Comparison of ENCODE assay signal across 1 cellular context in the genomic region with DNA sequence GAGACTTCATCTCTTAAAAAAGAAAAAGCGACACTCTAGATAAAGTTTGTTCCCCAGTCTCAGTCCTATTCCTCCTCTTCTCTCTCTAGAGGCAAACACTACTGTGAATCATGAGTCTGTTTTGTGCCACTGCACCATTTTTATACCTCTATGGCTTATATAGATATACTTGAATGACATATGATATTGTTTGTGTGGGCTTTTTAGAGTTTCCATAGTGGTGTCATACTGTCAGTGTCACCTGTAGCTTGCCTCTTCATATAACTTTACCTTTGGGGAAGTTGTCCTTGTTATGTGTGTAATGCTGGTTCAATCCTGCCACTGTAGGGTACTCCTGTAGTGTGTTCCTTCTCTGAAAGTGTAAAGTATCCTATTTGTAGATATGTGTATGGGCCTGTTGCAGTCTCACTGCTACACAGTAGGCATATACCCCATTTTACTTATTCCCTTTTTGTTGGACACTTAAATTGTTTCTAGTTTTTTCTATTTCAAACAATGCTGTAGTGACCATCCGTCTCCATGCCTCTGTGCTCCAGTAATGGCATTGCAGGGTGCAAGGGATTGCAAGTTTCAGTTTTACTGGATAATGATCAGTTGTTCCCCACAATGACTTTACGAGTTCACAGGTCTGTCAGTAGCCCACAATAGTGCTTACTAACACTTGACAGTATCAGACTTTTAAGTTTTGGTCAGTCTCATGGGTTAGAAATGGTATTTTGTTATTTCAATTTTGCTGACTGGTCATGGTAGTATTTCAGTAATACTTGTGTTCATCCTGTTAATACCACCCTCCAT.
A peak's percentile ranks its signal among the peaks of the same experiment; 100 is the strongest.
TF ChIP-seq lines count a peak whose summit lies in the region.

No MANE protein-coding gene starts in this region.

TF ChIP-seq in K562, 482 proteins besides CTCF, POLR2A, EP300 and RAD21 (continued from another document and continues in another):
- TF ChIP-seq, protein P1, sequence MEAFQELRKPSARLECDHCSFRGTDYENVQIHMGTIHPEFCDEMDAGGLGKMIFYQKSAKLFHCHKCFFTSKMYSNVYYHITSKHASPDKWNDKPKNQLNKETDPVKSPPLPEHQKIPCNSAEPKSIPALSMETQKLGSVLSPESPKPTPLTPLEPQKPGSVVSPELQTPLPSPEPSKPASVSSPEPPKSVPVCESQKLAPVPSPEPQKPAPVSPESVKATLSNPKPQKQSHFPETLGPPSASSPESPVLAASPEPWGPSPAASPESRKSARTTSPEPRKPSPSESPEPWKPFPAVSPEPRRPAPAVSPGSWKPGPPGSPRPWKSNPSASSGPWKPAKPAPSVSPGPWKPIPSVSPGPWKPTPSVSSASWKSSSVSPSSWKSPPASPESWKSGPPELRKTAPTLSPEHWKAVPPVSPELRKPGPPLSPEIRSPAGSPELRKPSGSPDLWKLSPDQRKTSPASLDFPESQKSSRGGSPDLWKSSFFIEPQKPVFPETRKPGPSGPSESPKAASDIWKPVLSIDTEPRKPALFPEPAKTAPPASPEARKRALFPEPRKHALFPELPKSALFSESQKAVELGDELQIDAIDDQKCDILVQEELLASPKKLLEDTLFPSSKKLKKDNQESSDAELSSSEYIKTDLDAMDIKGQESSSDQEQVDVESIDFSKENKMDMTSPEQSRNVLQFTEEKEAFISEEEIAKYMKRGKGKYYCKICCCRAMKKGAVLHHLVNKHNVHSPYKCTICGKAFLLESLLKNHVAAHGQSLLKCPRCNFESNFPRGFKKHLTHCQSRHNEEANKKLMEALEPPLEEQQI (IDR thresholded peaks at IDR 0.05): peak; percentile 37
- TF ChIP-seq, protein P2, sequence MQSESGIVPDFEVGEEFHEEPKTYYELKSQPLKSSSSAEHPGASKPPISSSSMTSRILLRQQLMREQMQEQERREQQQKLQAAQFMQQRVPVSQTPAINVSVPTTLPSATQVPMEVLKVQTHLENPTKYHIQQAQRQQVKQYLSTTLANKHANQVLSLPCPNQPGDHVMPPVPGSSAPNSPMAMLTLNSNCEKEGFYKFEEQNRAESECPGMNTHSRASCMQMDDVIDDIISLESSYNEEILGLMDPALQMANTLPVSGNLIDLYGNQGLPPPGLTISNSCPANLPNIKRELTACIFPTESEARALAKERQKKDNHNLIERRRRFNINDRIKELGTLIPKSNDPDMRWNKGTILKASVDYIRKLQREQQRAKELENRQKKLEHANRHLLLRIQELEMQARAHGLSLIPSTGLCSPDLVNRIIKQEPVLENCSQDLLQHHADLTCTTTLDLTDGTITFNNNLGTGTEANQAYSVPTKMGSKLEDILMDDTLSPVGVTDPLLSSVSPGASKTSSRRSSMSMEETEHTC (IDR thresholded peaks at IDR 0.05): no peak
- TF ChIP-seq GTF2E2 (tag; IDR thresholded peaks at IDR 0.05) (no peak), SIN3B (IDR thresholded peaks at IDR 0.05; ENCODE audit: low read depth) (no peak), POLR2AphosphoS5 (IDR thresholded peaks at IDR 0.05; ENCODE audit: control insufficient read depth, insufficient read depth, low read depth, low read length) (no peak), DMBX1 (CRISPR knock-in tag; IDR thresholded peaks at IDR 0.05; ENCODE audit: borderline replicate concordance) (0 out of 2 replicates have a peak, but pooled peaks have one; percentile 30), E2F1 (CRISPR knock-in tag; IDR thresholded peaks at IDR 0.05) (no peak), MAZ (CRISPR knock-in tag; conservative IDR thresholded peaks at IDR 0.05 in 1 of 2, IDR thresholded peaks at IDR 0.05 in 1 of 2) (0 out of 4 replicates have a peak, but pooled peaks of 1 of the 2 experiments have one; percentile 53), HDAC3 (IDR thresholded peaks at IDR 0.05; ENCODE audit: borderline replicate concordance, partially characterized antibody) (no peak), ZNF217 (CRISPR knock-in tag; IDR thresholded peaks at IDR 0.05) (no peak), HCFC1 (IDR thresholded peaks at IDR 0.05; ENCODE audit: low read depth, low read length) (no peak), GATAD2B (IDR thresholded peaks at IDR 0.05; ENCODE audit: borderline replicate concordance) (peak; percentile 66), ZEB2 (IDR thresholded peaks at IDR 0.05) (no peak), MED1 (CRISPR knock-in tag; IDR thresholded peaks at IDR 0.05; ENCODE audit: borderline replicate concordance) (no peak), ZNF717 (CRISPR knock-in tag; IDR thresholded peaks at IDR 0.05) (0 out of 2 replicates have a peak, but pooled peaks have one; percentile 17), TBP (optimal IDR thresholded peaks at IDR 0.05; ENCODE audit: low read depth, low read length) (no peak), RFX1 (IDR thresholded peaks at IDR 0.05) (no peak), PTTG1 (tag; IDR thresholded peaks at IDR 0.05; ENCODE audit: low read depth) (no peak), HMBOX1 (IDR thresholded peaks at IDR 0.05) (peak; percentile 98), PHTF2 (CRISPR knock-in tag; IDR thresholded peaks at IDR 0.05) (0 out of 2 replicates have a peak, but pooled peaks have one; percentile 49), ARNT (IDR thresholded peaks at IDR 0.05) (peak in 1 of 2 experiments; percentile 18; a peak in 1 of 4 replicates), SMAD2 (IDR thresholded peaks at IDR 0.05; ENCODE audit: low read depth, low read length) (no peak), JUNB (CRISPR knock-in tag; conservative IDR thresholded peaks at IDR 0.05) (no peak), ELK3 (CRISPR knock-in tag; IDR thresholded peaks at IDR 0.05) (no peak), ZNF134 (CRISPR knock-in tag; conservative IDR thresholded peaks at IDR 0.05) (no peak)
- TF ChIP-seq, protein P3, sequence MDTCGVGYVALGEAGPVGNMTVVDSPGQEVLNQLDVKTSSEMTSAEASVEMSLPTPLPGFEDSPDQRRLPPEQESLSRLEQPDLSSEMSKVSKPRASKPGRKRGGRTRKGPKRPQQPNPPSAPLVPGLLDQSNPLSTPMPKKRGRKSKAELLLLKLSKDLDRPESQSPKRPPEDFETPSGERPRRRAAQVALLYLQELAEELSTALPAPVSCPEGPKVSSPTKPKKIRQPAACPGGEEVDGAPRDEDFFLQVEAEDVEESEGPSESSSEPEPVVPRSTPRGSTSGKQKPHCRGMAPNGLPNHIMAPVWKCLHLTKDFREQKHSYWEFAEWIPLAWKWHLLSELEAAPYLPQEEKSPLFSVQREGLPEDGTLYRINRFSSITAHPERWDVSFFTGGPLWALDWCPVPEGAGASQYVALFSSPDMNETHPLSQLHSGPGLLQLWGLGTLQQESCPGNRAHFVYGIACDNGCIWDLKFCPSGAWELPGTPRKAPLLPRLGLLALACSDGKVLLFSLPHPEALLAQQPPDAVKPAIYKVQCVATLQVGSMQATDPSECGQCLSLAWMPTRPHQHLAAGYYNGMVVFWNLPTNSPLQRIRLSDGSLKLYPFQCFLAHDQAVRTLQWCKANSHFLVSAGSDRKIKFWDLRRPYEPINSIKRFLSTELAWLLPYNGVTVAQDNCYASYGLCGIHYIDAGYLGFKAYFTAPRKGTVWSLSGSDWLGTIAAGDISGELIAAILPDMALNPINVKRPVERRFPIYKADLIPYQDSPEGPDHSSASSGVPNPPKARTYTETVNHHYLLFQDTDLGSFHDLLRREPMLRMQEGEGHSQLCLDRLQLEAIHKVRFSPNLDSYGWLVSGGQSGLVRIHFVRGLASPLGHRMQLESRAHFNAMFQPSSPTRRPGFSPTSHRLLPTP (IDR thresholded peaks at IDR 0.05; ENCODE audit: borderline replicate concordance, extremely low read depth, insufficient read length): no peak
- TF ChIP-seq, protein P4, sequence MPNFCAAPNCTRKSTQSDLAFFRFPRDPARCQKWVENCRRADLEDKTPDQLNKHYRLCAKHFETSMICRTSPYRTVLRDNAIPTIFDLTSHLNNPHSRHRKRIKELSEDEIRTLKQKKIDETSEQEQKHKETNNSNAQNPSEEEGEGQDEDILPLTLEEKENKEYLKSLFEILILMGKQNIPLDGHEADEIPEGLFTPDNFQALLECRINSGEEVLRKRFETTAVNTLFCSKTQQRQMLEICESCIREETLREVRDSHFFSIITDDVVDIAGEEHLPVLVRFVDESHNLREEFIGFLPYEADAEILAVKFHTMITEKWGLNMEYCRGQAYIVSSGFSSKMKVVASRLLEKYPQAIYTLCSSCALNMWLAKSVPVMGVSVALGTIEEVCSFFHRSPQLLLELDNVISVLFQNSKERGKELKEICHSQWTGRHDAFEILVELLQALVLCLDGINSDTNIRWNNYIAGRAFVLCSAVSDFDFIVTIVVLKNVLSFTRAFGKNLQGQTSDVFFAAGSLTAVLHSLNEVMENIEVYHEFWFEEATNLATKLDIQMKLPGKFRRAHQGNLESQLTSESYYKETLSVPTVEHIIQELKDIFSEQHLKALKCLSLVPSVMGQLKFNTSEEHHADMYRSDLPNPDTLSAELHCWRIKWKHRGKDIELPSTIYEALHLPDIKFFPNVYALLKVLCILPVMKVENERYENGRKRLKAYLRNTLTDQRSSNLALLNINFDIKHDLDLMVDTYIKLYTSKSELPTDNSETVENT (CRISPR knock-in tag; IDR thresholded peaks at IDR 0.05): no peak
- TF ChIP-seq, protein P5, sequence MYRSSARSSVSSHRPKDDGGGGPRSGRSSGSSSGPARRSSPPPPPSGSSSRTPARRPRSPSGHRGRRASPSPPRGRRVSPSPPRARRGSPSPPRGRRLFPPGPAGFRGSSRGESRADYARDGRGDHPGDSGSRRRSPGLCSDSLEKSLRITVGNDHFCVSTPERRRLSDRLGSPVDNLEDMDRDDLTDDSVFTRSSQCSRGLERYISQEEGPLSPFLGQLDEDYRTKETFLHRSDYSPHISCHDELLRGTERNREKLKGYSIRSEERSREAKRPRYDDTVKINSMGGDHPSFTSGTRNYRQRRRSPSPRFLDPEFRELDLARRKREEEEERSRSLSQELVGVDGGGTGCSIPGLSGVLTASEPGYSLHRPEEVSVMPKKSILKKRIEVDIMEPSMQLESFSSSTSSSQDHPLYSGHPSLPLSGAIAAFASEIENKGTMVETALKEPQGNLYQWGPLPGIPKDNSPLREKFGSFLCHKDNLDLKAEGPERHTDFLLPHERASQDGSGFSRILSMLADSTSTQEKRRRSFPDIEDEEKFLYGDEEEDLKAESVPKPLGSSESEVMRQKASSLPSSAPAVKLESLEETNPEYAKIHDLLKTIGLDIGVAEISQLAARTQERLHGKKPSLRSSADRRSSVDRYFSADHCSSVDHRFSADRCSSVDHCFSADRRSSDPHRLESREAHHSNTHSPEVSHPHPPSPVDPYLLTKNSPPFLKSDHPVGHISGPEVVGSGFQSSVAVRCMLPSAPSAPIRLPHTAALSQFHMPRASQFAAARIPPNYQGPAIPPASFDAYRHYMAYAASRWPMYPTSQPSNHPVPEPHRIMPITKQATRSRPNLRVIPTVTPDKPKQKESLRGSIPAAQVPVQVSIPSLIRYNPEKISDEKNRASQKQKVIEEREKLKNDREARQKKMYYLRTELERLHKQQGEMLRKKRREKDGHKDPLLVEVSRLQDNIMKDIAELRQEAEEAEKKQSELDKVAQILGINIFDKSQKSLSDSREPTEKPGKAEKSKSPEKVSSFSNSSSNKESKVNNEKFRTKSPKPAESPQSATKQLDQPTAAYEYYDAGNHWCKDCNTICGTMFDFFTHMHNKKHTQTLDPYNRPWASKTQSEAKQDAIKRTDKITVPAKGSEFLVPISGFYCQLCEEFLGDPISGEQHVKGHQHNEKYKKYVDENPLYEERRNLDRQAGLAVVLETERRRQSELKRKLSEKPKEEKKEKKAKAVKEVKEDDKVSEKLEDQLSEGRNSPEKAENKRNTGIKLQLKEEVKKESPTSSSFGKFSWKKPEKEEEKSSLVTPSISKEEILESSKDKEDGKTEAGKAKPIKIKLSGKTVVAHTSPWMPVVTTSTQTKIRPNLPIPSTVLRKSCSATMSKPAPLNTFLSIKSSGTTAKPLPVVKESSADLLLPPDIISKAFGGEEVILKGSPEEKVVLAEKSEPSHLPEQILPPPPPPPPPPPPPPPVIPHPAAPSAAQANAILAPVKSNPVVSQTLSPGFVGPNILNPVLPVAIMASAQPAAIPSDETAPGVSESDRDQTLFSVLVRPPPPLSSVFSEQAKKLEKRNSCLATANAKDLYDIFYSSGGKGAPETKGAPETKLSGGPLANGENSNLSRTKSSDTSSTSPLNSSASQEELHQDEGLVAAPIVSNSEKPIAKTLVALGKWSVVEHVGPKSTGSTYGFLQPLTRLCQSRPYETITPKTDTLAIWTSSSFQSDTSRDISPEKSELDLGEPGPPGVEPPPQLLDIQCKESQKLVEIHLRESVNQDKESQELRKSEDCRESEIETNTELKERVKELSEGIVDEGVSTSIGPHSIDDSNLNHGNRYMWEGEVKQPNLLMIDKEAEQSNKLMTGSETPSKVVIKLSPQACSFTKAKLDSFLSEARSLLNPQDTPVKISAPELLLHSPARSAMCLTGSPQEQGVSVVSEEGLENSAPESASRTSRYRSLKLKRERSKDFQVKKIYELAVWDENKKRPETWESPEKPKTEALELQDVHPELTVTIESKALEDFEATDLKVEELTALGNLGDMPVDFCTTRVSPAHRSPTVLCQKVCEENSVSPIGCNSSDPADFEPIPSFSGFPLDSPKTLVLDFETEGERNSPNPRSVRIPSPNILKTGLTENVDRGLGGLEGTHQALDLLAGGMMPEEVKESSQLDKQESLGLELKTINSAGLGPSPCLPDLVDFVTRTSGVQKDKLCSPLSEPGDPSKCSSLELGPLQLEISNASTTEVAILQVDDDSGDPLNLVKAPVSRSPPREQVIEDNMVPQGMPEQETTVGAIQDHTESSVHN (IDR thresholded peaks at IDR 0.05; ENCODE audit: borderline replicate concordance in 1 of 2, low read depth in 1 of 2): peak in 1 of 2 experiments; percentile 21; a peak in 1 of 4 replicates
